In genomic region chr6:108922499-108922898, GRCh38 we compare ENCODE assay signal across 23 cellular contexts.
"Had no signal": no experiment of that assay in that cellular context is flagged by ENCODE, and none has a peak within 500 bp of the region (broad histone marks: within the 10 kb centered on the region; RNA-seq: fewer than 3 reads in every experiment).

No MANE protein-coding gene starts in this region.

- H3K27ac Mint-ChIP-seq: neural progenitor cell had no signal

- H3K36me3 ChIP-seq: neural progenitor cell, prostate gland, stomach, thoracic aorta had no signal

- H3K4me3 Mint-ChIP-seq: neural progenitor cell had no signal

- H3K27me3 ChIP-seq: hepatocyte, neural progenitor cell, stomach had no signal

- H3K27ac ChIP-seq: hepatocyte, neural progenitor cell, parathyroid adenoma, thoracic aorta had no signal

- H3K4me1 ChIP-seq: parathyroid adenoma, prostate gland had no signal

- DNase-seq: effector CD4-positive, alpha-beta T cell; foreskin melanocyte; head of caudate nucleus; kidney; left cardiac atrium; left ventricle myocardium superior; mesenchymal stem cell; midbrain; occipital lobe; retina; stimulated activated CD4-positive, alpha-beta T cell treated with anti-CD3 and anti-CD28 coated beads, Interleukin-12 subunit alpha, Interleukin-12 subunit beta, amount 100 ng/mL, for 4 hours; stimulated activated naive CD4-positive, alpha-beta T cell; stomach; substantia nigra; trophoblast cell had no signal

- H3K9me3 ChIP-seq: prostate gland, stomach, thoracic aorta had no signal

- H3K4me3 ChIP-seq: coronary artery, hepatocyte, lung, neural progenitor cell, prostate gland, skin epidermis, stomach, thoracic aorta had no signal
